Comparison of ENCODE assay signal across 1 cellular context in the genomic region with DNA sequence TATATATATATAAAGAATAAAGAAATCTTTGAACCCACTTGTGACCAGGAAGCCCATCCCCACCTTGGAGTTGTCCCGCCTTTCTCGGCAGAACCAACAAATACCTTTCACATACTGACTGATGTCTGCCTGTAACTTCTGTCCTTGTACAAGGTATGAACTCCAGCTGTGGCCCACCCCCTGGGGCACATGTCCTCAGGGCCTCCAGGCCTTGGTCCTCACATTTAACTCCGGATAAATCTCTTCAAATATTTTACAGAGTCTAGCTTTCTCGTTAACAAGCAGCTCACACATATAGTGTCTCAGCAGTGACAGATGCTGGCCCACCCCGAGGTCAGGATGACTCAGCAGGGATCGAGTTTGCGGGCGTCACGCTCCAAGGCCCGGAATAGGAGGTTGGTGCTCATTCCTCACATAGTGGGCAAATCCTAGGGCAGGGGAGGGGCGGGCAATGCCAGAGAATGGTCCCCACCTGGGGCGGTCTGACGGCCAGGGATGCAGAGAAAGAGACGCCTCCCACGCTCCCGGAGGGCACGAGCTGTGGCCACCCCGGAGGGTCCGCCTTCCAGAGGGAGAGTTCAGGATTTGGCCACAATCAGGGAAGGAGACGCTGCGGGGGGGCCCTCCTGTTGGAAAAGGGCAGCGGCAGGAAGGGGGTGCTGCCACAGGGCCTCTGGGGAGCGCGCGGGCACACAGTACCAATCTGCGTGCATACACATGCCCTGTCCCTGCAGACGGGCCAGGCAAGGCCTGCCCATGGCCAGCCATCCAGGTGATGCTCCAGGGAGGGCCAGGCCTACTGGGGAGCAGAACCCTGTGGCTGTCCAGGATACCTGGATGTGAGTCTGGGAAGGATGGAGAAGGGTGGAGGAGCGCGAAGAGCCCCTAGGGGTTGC.
TF ChIP-seq lines count a peak whose summit lies in the region.
"Not testable (repeated sequence)": the region's sequence is repeated elsewhere in the genome, so short reads cannot be mapped to it uniquely, and the experiment has no call there.

No MANE protein-coding gene starts in this region.

TF ChIP-seq in K562, 482 proteins besides CTCF, POLR2A, EP300 and RAD21 (continued from another document):
- TF ChIP-seq JUND (IDR thresholded peaks at IDR 0.05; ENCODE audit: borderline replicate concordance, low read depth, low read length), result peak; percentile 23; the same call in 1 of the 2 replicates
- TF ChIP-seq JUND (tag; IDR thresholded peaks at IDR 0.05; ENCODE audit: borderline replicate concordance, low read depth, low read length), result not testable (repeated sequence)
- TF ChIP-seq, protein P1, sequence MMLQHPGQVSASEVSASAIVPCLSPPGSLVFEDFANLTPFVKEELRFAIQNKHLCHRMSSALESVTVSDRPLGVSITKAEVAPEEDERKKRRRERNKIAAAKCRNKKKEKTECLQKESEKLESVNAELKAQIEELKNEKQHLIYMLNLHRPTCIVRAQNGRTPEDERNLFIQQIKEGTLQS (IDR thresholded peaks at IDR 0.05), result peak; percentile 70
- TF ChIP-seq, protein P1 (CRISPR knock-in tag; conservative IDR thresholded peaks at IDR 0.05), result not testable (repeated sequence)
- TF ChIP-seq TEAD1 (CRISPR knock-in tag; IDR thresholded peaks at IDR 0.05), result 0 out of 4 replicates have a peak, but pooled peaks of 1 of the 2 experiments have one; percentile 23
- TF ChIP-seq, protein P2, sequence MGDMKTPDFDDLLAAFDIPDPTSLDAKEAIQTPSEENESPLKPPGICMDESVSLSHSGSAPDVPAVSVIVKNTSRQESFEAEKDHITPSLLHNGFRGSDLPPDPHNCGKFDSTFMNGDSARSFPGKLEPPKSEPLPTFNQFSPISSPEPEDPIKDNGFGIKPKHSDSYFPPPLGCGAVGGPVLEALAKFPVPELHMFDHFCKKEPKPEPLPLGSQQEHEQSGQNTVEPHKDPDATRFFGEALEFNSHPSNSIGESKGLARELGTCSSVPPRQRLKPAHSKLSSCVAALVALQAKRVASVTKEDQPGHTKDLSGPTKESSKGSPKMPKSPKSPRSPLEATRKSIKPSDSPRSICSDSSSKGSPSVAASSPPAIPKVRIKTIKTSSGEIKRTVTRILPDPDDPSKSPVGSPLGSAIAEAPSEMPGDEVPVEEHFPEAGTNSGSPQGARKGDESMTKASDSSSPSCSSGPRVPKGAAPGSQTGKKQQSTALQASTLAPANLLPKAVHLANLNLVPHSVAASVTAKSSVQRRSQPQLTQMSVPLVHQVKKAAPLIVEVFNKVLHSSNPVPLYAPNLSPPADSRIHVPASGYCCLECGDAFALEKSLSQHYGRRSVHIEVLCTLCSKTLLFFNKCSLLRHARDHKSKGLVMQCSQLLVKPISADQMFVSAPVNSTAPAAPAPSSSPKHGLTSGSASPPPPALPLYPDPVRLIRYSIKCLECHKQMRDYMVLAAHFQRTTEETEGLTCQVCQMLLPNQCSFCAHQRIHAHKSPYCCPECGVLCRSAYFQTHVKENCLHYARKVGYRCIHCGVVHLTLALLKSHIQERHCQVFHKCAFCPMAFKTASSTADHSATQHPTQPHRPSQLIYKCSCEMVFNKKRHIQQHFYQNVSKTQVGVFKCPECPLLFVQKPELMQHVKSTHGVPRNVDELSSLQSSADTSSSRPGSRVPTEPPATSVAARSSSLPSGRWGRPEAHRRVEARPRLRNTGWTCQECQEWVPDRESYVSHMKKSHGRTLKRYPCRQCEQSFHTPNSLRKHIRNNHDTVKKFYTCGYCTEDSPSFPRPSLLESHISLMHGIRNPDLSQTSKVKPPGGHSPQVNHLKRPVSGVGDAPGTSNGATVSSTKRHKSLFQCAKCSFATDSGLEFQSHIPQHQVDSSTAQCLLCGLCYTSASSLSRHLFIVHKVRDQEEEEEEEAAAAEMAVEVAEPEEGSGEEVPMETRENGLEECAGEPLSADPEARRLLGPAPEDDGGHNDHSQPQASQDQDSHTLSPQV (IDR thresholded peaks at IDR 0.05), result 0 out of 2 replicates have a peak, but pooled peaks have one; percentile 25
- 0 out of 2 replicates have a peak, but pooled peaks have one; percentile 15 for TF ChIP-seq NFE2L1 (tag; IDR thresholded peaks at IDR 0.05; ENCODE audit: borderline replicate concordance, low read depth)
- peak; percentile 60; the same call in 1 of the 2 replicates for TF ChIP-seq MAFK (IDR thresholded peaks at IDR 0.05; ENCODE audit: low read length)
- peak; percentile 88 for TF ChIP-seq C11orf30 (IDR thresholded peaks at IDR 0.05; ENCODE audit: low read depth)
- TF ChIP-seq, protein P3, sequence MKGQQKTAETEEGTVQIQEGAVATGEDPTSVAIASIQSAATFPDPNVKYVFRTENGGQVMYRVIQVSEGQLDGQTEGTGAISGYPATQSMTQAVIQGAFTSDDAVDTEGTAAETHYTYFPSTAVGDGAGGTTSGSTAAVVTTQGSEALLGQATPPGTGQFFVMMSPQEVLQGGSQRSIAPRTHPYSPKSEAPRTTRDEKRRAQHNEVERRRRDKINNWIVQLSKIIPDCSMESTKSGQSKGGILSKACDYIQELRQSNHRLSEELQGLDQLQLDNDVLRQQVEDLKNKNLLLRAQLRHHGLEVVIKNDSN (CRISPR knock-in tag; IDR thresholded peaks at IDR 0.05), result 0 out of 2 replicates have a peak, but pooled peaks have one; percentile 19
- 0 out of 2 replicates have a peak, but pooled peaks have one; percentile 49 for TF ChIP-seq RBFOX2 (IDR thresholded peaks at IDR 0.05; ENCODE audit: low read depth, low read length)
- TF ChIP-seq NFE2 (IDR thresholded peaks at IDR 0.05; ENCODE audit: low read depth), result peak; percentile 85
- peak; percentile 46 for TF ChIP-seq MAFF (IDR thresholded peaks at IDR 0.05; ENCODE audit: low read length)
- peak; percentile 89 for TF ChIP-seq MAFG (tag; conservative IDR thresholded peaks at IDR 0.05)
- 0 out of 2 replicates have a peak, but pooled peaks have one; percentile 22 for TF ChIP-seq CXXC5 (CRISPR knock-in tag; IDR thresholded peaks at IDR 0.05)
- TF ChIP-seq FOSL1 (tag; conservative IDR thresholded peaks at IDR 0.05), result peak; percentile 38; the same call in 1 of the 2 replicates
- TF ChIP-seq RBM22 (IDR thresholded peaks at IDR 0.05; ENCODE audit: low read depth, low read length, poor library complexity, severe bottlenecking), result peak; percentile 20
- TF ChIP-seq, protein P4, sequence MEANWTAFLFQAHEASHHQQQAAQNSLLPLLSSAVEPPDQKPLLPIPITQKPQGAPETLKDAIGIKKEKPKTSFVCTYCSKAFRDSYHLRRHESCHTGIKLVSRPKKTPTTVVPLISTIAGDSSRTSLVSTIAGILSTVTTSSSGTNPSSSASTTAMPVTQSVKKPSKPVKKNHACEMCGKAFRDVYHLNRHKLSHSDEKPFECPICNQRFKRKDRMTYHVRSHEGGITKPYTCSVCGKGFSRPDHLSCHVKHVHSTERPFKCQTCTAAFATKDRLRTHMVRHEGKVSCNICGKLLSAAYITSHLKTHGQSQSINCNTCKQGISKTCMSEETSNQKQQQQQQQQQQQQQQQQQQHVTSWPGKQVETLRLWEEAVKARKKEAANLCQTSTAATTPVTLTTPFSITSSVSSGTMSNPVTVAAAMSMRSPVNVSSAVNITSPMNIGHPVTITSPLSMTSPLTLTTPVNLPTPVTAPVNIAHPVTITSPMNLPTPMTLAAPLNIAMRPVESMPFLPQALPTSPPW (CRISPR knock-in tag; IDR thresholded peaks at IDR 0.05), result peak; percentile 40; the same call in 1 of the 2 replicates
- TF ChIP-seq, protein P5, sequence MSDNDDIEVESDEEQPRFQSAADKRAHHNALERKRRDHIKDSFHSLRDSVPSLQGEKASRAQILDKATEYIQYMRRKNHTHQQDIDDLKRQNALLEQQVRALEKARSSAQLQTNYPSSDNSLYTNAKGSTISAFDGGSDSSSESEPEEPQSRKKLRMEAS (CRISPR knock-in tag; IDR thresholded peaks at IDR 0.05), result peak; percentile 12; the same call in 1 of the 2 replicates
- TF ChIP-seq, protein P6, sequence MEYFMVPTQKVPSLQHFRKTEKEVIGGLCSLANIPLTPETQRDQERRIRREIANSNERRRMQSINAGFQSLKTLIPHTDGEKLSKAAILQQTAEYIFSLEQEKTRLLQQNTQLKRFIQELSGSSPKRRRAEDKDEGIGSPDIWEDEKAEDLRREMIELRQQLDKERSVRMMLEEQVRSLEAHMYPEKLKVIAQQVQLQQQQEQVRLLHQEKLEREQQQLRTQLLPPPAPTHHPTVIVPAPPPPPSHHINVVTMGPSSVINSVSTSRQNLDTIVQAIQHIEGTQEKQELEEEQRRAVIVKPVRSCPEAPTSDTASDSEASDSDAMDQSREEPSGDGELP (CRISPR knock-in tag; IDR thresholded peaks at IDR 0.05; ENCODE audit: borderline replicate concordance), result 0 out of 2 replicates have a peak, but pooled peaks have one; percentile 23
